ENCODE assay signal across 1 cellular context in genomic region chr14:21988413-21988812, GRCh38.
TF ChIP-seq lines count a peak whose summit lies in the region.

No MANE protein-coding gene starts in this region.

TF ChIP-seq in SK-N-SH treated with all-trans-retinoic acid at 6 μM for 48 hours, 23 proteins besides CTCF, POLR2A, EP300 and RAD21 (continued from another document):
- no peak for TF ChIP-seq ZNF565 (CRISPR knock-in tag; conservative IDR thresholded peaks at IDR 0.05; ENCODE audit: low read depth)
- no peak for TF ChIP-seq GLIS3 (CRISPR knock-in tag; IDR thresholded peaks at IDR 0.05)
